8 cellular contexts compared by ENCODE assay signal in the genomic region with DNA sequence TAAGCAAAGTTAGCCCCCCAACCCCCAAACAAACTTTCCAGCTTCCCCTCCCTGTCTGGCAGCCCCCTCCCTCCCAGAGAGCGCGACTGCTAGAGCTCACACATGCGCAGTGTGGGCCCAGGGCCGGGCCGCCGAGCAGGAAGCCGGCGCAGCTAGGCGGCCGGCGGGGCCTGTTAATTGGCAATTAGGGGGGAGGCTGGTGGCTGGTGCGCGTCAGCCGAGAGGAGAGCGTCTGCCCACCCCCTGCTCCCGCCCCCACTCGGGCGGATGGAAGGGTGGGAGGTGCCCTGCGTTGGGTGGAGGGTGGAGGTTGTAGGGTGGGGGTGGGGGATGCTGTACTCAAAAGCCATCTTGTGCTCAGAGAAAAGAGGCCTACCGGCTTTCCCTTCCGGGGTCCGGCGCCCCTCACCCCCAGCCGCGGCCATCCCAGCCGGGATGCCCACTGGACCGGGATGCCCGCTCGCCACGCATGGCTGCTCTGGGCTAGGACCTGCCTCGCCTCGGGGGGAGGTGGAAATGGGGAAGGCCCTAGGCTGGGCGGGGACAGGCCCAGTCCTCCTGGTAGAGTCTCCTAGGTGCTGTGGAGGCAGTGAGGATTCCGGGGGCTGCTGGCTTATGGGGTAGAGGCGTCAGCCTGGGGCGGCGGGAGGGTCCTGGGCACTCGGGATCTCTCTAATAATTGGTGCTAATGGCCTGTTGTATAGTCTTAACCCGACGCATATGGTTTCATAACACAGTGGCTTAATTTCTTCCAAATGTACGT. TPM values are rescaled to one million over a fixed set of nuclear protein-coding genes. Genes with fewer than 3 reads are reported as not detected.
DNase-seq lines count a peak whose midpoint lies in the region; ATAC-seq and TF ChIP-seq lines count a peak whose summit lies in the region.

No MANE protein-coding gene starts in this region.

- WGBS in HUES64 = 2% methylated on average over 41 of the region's 41 CpGs
- under 1% methylated on average over 17 of the region's 41 CpGs for WGBS in suprapubic skin

- H4K20me1 ChIP-seq in PC-9 (ENCODE audit: insufficient read depth) = no peaks in the 10 kb centered on the region

- H3K9ac ChIP-seq in HUES64 (ENCODE audit: low read depth, low read length) = no peak overlapping the region

- intact Hi-C loops in PC-9 (cut with micrococcal nuclease; ENCODE audit: unreplicated experiment) = no loop called here

- TF ChIP-seq CTCF in PC-9 (conservative IDR thresholded peaks at IDR 0.05) (no peak), suprapubic skin (IDR thresholded peaks at IDR 0.05) (no peak)

- POLR2A ChIA-PET in PC-9 (lab: Charles Lee; ENCODE audit: unreplicated experiment) = interaction anchor here (0.5 to 0.8 kb wide), 5 partner anchors 20 to 426 kb away, joined by 3 to 31 read pairs (median 5); a partner anchor contains a TSS

- H3K27ac ChIP-seq in HUES64 (ENCODE audit: low read depth, low read length) = no peak overlapping the region
- H3K27ac ChIP-seq in PC-9 = peak overlapping the region; percentile 7; the same call in 1 of the 2 replicates
- H3K27ac ChIP-seq in suprapubic skin = peak overlapping the region; percentile 98

- no peaks in the 10 kb centered on the region for H3K79me2 ChIP-seq in PC-9 (ENCODE audit: low read depth)

- H3K4me2 ChIP-seq in PC-9 = peak overlapping the region; percentile 99

- H3K9me2 ChIP-seq in PC-9 (ENCODE audit: insufficient read depth) = no peaks in the 10 kb centered on the region

- TF ChIP-seq POLR2A in suprapubic skin (IDR thresholded peaks at IDR 0.05) = peak in 1 of 2 donors; percentile 31

- no peak for TF ChIP-seq EP300 in suprapubic skin (IDR thresholded peaks at IDR 0.05)

- peak; percentile 87 for ATAC-seq in GM21390 (IDR thresholded peaks at IDR 0.05; ENCODE audit: unreplicated experiment)

- peak overlapping the region; percentile 94 for H2AFZ ChIP-seq in PC-9

- H3K4me1 ChIP-seq in HUES64 (ENCODE audit: insufficient read depth, low read length) (peaks cover 17% of the 10 kb centered on the region; the same call in 1 of the 2 replicates), PC-9 (replicated peaks; ENCODE audit: insufficient read depth) (no peaks in the 10 kb centered on the region; the same call in 1 of the 2 replicates), suprapubic skin (peaks cover 84% of the 10 kb centered on the region)

- H3K4me3 ChIP-seq in HUES64 (ENCODE audit: low read length) (peak overlapping the region; percentile 37), PC-9 (peak overlapping the region; percentile 82), suprapubic skin (peak overlapping the region; percentile 78)

- H3K36me3 ChIP-seq in HUES64 (ENCODE audit: insufficient read depth, low read length) (no peaks in the 10 kb centered on the region), PC-9 (ENCODE audit: low read depth) (no peaks in the 10 kb centered on the region), suprapubic skin (no peaks in the 10 kb centered on the region)

- peaks cover 100% of the 10 kb centered on the region for H3K27me3 ChIP-seq in HUES64 (ENCODE audit: insufficient read depth, low read length)
- H3K27me3 ChIP-seq in PC-9 (ENCODE audit: insufficient read depth, low read depth) = no peaks in the 10 kb centered on the region
- peaks cover 20% of the 10 kb centered on the region for H3K27me3 ChIP-seq in suprapubic skin

- H3K9me3 ChIP-seq in HUES64 (ENCODE audit: insufficient read depth, low read depth, low read length) (no peaks in the 10 kb centered on the region), PC-9 (ENCODE audit: insufficient read depth, low read depth) (no peaks in the 10 kb centered on the region), suprapubic skin (no peaks in the 10 kb centered on the region)

- CTCF ChIA-PET in PC-9 (lab: Charles Lee) = interaction anchor here (0.6 to 1.8 kb wide), 6 partner anchors 9 to 206 kb away, joined by 3 to 37 read pairs (median 4); a partner anchor contains a TSS

- DNase-seq in DMS 273 (lab: John Stamatoyannopoulos, UW; ENCODE audit: unreplicated experiment) (peak; percentile 97), PC-9 (peak; percentile 54 to 86), foreskin melanocyte (peak; percentile 92), nucleus accumbens (lab: John Stamatoyannopoulos, UW) (peak in 43 of 56 donors; percentile 2 to 58 (median 17)), suprapubic skin (ENCODE audit: low spot score in 2 of 2) (peak; percentile 94)
- peak; percentile 31 to 37 for DNase-seq in activated T-helper 1 cell treated with anti-CD3 and anti-CD28 coated beads, Interleukin-2, amount 50 U/mL, for 16 hours (ENCODE audit: low read depth in 1 of 2, low spot score in 1 of 2)

- no peaks in the 10 kb centered on the region for H3F3A ChIP-seq in PC-9 (ENCODE audit: insufficient read depth, low read depth)

- TSS peak; percentile 81 for BruUV-seq in PC-9 (replicated peaks; lab: Mats Ljungman, UMichigan)

RNA-seq across cellular contexts. Expression of a gene that starts 9.2 kb away (rescaled TPM):
- polyA plus RNA-seq in HUES64 (2013, experiment 1 of 2) = 0.85 TPM
- 1.8 TPM for polyA plus RNA-seq in HUES64 (2013, experiment 2 of 2)
- 3.8 and 4.3 TPM in 2 replicates for total RNA-seq in PC-9 (2021)
- total RNA-seq in suprapubic skin = 1 to 10 TPM in 3 of 4 donors, under 1 TPM in 1; 0.23 to 8.4 (median 1.6) TPM

RNA-seq across cellular contexts. Expression of a gene that starts 10.2 kb away (rescaled TPM):
- polyA plus RNA-seq in HUES64 (2013, experiment 1 of 2) = 2.9 TPM
- 5.1 TPM for polyA plus RNA-seq in HUES64 (2013, experiment 2 of 2)
- total RNA-seq in PC-9 (2021) (4.1 and 5.7 TPM in 2 replicates), suprapubic skin (1 to 10 TPM in 3 of 4 donors, under 1 TPM in 1; 0.98 to 6.2 (median 2.4) TPM)

RNA-seq across cellular contexts. Expression of a gene that starts 14.8 kb away (rescaled TPM):
- 0.30 TPM for polyA plus RNA-seq in HUES64 (2013, experiment 1 of 2)
- not detected for polyA plus RNA-seq in HUES64 (2013, experiment 2 of 2)
- total RNA-seq in PC-9 (2021) (0.61 and 1.8 TPM in 2 replicates), suprapubic skin (1 to 10 TPM in 1 of 4 donors, under 1 TPM in 2, not detected in 1; 0.26 to 3.5 (median 0.49) TPM)

RNA-seq across cellular contexts. Expression of a gene that starts 18.1 kb away (rescaled TPM):
- 0.70 TPM for polyA plus RNA-seq in HUES64 (2013, experiment 1 of 2)
- 0.70 TPM for polyA plus RNA-seq in HUES64 (2013, experiment 2 of 2)
- total RNA-seq in PC-9 (2021) (7.5 and 10.2 TPM in 2 replicates), suprapubic skin (10 to 100 TPM in 1 of 4 donors, 1 to 10 TPM in 3; 4.9 to 12.2 (median 6.1) TPM)

RNA-seq across cellular contexts. Expression of a gene that starts 33.1 kb away (rescaled TPM):
- polyA plus RNA-seq in HUES64 (2013, experiment 1 of 2) = 0.75 TPM
- polyA plus RNA-seq in HUES64 (2013, experiment 2 of 2) = 1.3 TPM
- total RNA-seq in PC-9 (2021) (1.1 and 1.4 TPM in 2 replicates), suprapubic skin (10 to 100 TPM in 3 of 4 donors, 1 to 10 TPM in 1; 8.8 to 24.7 (median 13.3) TPM)

Comparison
In these comparisons a context has a peak if more than half of its experiments do, and no peak if none do; other contexts are left out.
1. DNase-seq: peak in every context shown above with its lines; median percentile 97 in DMS 273; 94 in suprapubic skin; 92 in foreskin melanocyte; 70 in PC-9; 34 in activated T-helper 1 cell treated with anti-CD3 and anti-CD28 coated beads, Interleukin-2, amount 50 U/mL, for 16 hours; 17 in nucleus accumbens.